In the genomic region with DNA sequence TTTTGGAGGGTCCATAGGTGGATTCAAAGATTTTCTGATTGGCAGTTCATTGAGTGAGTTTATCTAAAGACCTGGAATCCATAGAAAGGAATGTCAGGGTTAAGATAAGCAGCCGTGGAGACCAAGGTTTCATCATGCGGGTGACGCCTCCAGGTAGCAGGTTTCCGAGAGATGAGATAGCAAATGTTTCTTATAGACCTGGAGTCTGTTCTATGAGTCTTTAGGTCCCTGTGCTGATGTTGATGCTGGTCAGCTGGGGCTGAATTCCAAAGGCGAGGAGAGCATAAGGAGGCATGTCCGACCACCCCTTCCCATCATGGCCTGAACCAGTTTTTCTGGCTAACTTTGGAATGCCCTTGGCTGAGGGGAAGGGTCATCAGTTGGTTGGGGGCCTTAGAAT, we compare ENCODE assay signal across 20 cellular contexts.
"Had no signal": no experiment of that assay in that cellular context is flagged by ENCODE, and none has a peak within 500 bp of the region (broad histone marks: within the 10 kb centered on the region; RNA-seq: fewer than 3 reads in every experiment).

No MANE protein-coding gene starts in this region.

- H3K36me3 ChIP-seq: breast epithelium, MG63 had no signal

- H3K4me3 ChIP-seq: breast epithelium, MG63 had no signal

- H3K4me3 Mint-ChIP-seq: activated CD4-positive, alpha-beta memory T cell treated with anti-CD3 and anti-CD28 coated beads, Interleukin-2, amount 10 ng/mL, durations not matched to agents 7 days and 5 days; activated CD4-positive, alpha-beta T cell treated with anti-CD3 and anti-CD28 coated beads, Interleukin-2, amount 10 ng/mL, durations not matched to agents 7 days and 5 days; activated naive CD4-positive, alpha-beta T cell treated with anti-CD3 and anti-CD28 coated beads, Interleukin-2, amount 50 U/mL, for 24 hours; T-helper 1 cell treated with Interleukin-12 subunit alpha and Interleukin-12 subunit beta and Interleukin-4 antibody, amounts not matched to agents 30 μg/mL and 1 μg/mL, for 36 hours had no signal

- ATAC-seq: PC-3 had no signal

- H3K9me3 ChIP-seq: breast epithelium, MG63 had no signal

- H3K4me1 ChIP-seq: breast epithelium had no signal

- H3K9me3 Mint-ChIP-seq: activated CD4-positive, alpha-beta memory T cell treated with anti-CD3 and anti-CD28 coated beads, Interleukin-2, amount 10 ng/mL, durations not matched to agents 7 days and 5 days; activated CD4-positive, alpha-beta T cell treated with anti-CD3 and anti-CD28 coated beads, Interleukin-2, amount 10 ng/mL, durations not matched to agents 7 days and 5 days; activated naive CD4-positive, alpha-beta T cell treated with anti-CD3 and anti-CD28 coated beads, Interleukin-2, amount 50 U/mL, for 24 hours; T-helper 1 cell treated with Interleukin-12 subunit alpha and Interleukin-12 subunit beta and Interleukin-4 antibody, amounts not matched to agents 30 μg/mL and 1 μg/mL, for 36 hours had no signal

- H3K27ac ChIP-seq: breast epithelium had no signal

- H3K27me3 ChIP-seq: breast epithelium, MG63 had no signal

- H3K27me3 Mint-ChIP-seq: activated CD4-positive, alpha-beta memory T cell treated with anti-CD3 and anti-CD28 coated beads, Interleukin-2, amount 10 ng/mL, durations not matched to agents 7 days and 5 days; activated CD4-positive, alpha-beta T cell treated with anti-CD3 and anti-CD28 coated beads, Interleukin-2, amount 10 ng/mL, durations not matched to agents 7 days and 5 days; activated naive CD4-positive, alpha-beta T cell treated with anti-CD3 and anti-CD28 coated beads, Interleukin-2, amount 50 U/mL, for 24 hours had no signal

- H3K27ac Mint-ChIP-seq: activated CD4-positive, alpha-beta memory T cell treated with anti-CD3 and anti-CD28 coated beads, Interleukin-2, amount 10 ng/mL, durations not matched to agents 7 days and 5 days; activated CD4-positive, alpha-beta T cell treated with anti-CD3 and anti-CD28 coated beads, Interleukin-2, amount 10 ng/mL, durations not matched to agents 7 days and 5 days; activated naive CD4-positive, alpha-beta T cell treated with anti-CD3 and anti-CD28 coated beads, Interleukin-2, amount 50 U/mL, for 24 hours; T-helper 1 cell treated with Interleukin-12 subunit alpha and Interleukin-12 subunit beta and Interleukin-4 antibody, amounts not matched to agents 30 μg/mL and 1 μg/mL, for 36 hours had no signal

- H3K4me1 Mint-ChIP-seq: activated CD4-positive, alpha-beta memory T cell treated with anti-CD3 and anti-CD28 coated beads, Interleukin-2, amount 10 ng/mL, durations not matched to agents 7 days and 5 days had no signal

- DNase-seq: activated CD4-positive, alpha-beta memory T cell treated with anti-CD3 and anti-CD28 coated beads, Interleukin-2, amount 10 ng/mL, durations not matched to agents 7 days and 5 days; activated CD4-positive, alpha-beta T cell treated with anti-CD3 and anti-CD28 coated beads, Interleukin-2, amount 10 ng/mL, durations not matched to agents 7 days and 5 days; activated CD4-positive, CD25-positive, alpha-beta regulatory T cell; activated naive CD4-positive, alpha-beta T cell; aorta; caudate nucleus; MG63; MV-4-11; NCI-H1105; NCI-H1436; NCI-H1694 treated with DMSO at 0.1 percent for 48 hours; NCI-H2029 treated with DMSO at 0.1 percent for 48 hours; NCI-H510A treated with DMSO at 0.1 percent for 48 hours; NCI-H69; PC-3; SHP77; T-helper 9 cell had no signal
